23 cellular contexts compared by ENCODE assay signal in the genomic region with DNA sequence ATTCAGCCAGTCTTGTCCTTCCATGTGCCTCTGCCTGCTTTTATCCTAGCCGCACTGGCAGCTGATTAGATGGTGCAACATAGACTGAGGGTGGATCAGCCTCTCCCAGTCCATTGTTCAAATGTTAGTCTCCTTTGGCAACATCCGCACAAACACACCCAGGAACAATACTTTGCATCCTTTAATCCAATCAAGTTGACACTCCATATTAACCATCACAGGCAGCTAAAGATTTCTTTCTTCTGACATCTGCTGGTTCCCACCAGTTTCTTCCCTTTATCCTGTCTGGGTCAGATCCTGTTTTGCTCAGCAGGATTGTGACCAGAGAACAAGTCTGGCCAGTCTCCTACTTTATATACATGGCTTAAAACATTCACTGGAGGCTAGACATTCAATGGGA.
DNase-seq lines count a peak whose midpoint lies in the region; ATAC-seq and TF ChIP-seq lines count a peak whose summit lies in the region.
"Had no signal": no experiment of that assay in that cellular context is flagged by ENCODE, and none has a peak within 500 bp of the region (broad histone marks: within the 10 kb centered on the region; RNA-seq: fewer than 3 reads in every experiment).

No MANE protein-coding gene starts in this region.

- H3K23ac ChIP-seq in mesendoderm (ENCODE audit: low read length) (no peak overlapping the region), trophoblast cell (ENCODE audit: low read length) (no peak overlapping the region)

- H3K4me2 ChIP-seq in mesendoderm (ENCODE audit: low read length) (no peak overlapping the region), trophoblast cell (ENCODE audit: low read length) (no peak overlapping the region)

- H3K18ac ChIP-seq in mesendoderm (ENCODE audit: low read length) (no peak overlapping the region), trophoblast cell (ENCODE audit: low read length) (peak overlapping the region; percentile 58)

- H3K14ac ChIP-seq in trophoblast cell (ENCODE audit: low read length), result peak overlapping the region; percentile 65

- H2BK15ac ChIP-seq in mesendoderm (replicated peaks; ENCODE audit: low read depth), result no peak overlapping the region

- H4K12ac ChIP-seq in trophoblast cell (ENCODE audit: low read depth, low read length), result no peak overlapping the region

- no peaks in the 10 kb centered on the region for H3K4me1 ChIP-seq in mesendoderm (ENCODE audit: control insufficient read depth, low read depth, low read length)
- no peaks in the 10 kb centered on the region for H3K4me1 ChIP-seq in trophoblast cell (ENCODE audit: control insufficient read depth in 1 of 2, insufficient read depth in 2 of 2, low read length in 2 of 2)
- H3K4me1 ChIP-seq: BE2C had no signal

- no peak overlapping the region for H4K5ac ChIP-seq in mesendoderm (ENCODE audit: low read length)

- H3K79me1 ChIP-seq in mesendoderm (ENCODE audit: low read length) (no peaks in the 10 kb centered on the region), trophoblast cell (ENCODE audit: low read length) (peaks cover 7% of the 10 kb centered on the region)

- H4K8ac ChIP-seq in mesendoderm (ENCODE audit: low read depth, low read length) (peak overlapping the region; percentile 56), trophoblast cell (ENCODE audit: low read depth, low read length) (no peak overlapping the region)

- H2AK5ac ChIP-seq in mesendoderm (ENCODE audit: low read length), result no peak overlapping the region
- H2AK5ac ChIP-seq in trophoblast cell (ENCODE audit: low read length), result no peak overlapping the region

- no peak for TF ChIP-seq CTCF in WERI-Rb-1 (IDR thresholded peaks at IDR 0.05; ENCODE audit: low read depth, low read length)

- ATAC-seq in HG03469 (IDR thresholded peaks at IDR 0.05; ENCODE audit: unreplicated experiment) (no peak), HG02981 (IDR thresholded peaks at IDR 0.05; ENCODE audit: unreplicated experiment) (no peak)
- ATAC-seq: K562 had no signal

- H3K4me3 ChIP-seq in WERI-Rb-1 (ENCODE audit: low read depth, low read length) (no peak overlapping the region), mesendoderm (ENCODE audit: low read length) (no peak overlapping the region), trophoblast cell (ENCODE audit: low read depth, low read length) (no peak overlapping the region)
- H3K4me3 ChIP-seq: K562, SK-N-MC had no signal

- no peak overlapping the region for H2AFZ ChIP-seq in trophoblast cell (ENCODE audit: insufficient read depth, low read length, poor library complexity)

- DNase-seq in DMS53 (lab: John Stamatoyannopoulos, UW) (peak; percentile 1), DMS53 treated with DMSO at 0.1 percent for 48 hours (lab: John Stamatoyannopoulos, UW; ENCODE audit: unreplicated experiment) (no peak), WERI-Rb-1 (peak; percentile 29), mesendoderm (peak; percentile 9), trophoblast cell (no peak)
- DNase-seq in activated CD8-positive, alpha-beta memory T cell treated with anti-CD3 and anti-CD28 coated beads, Interleukin-2, amount 50 U/mL, for 48 hours, result no peak
- DNase-seq: ACHN; BE2C; CD8-positive, alpha-beta memory T cell; DMS 273 treated with DMSO at 0.1 percent for 48 hours; Kasumi-1; NCI-H1092 treated with DMSO at 0.1 percent for 48 hours; NCI-H1436; NCI-H1930; NCI-H2107; NCI-H446 treated with DMSO at 0.1 percent for 48 hours; NCI-H526; SIG-M5 had no signal

- no peak overlapping the region for H3K27ac ChIP-seq in WERI-Rb-1
- H3K27ac ChIP-seq in mesendoderm (ENCODE audit: low read depth, low read length), result no peak overlapping the region
- H3K27ac ChIP-seq in trophoblast cell (ENCODE audit: low read depth, low read length), result peak overlapping the region; percentile 81
- H3K27ac ChIP-seq: 22Rv1, SK-N-MC had no signal

- H3K36me3 ChIP-seq in WERI-Rb-1 (no peaks in the 10 kb centered on the region), mesendoderm (ENCODE audit: control insufficient read depth, insufficient read depth, low read length) (no peaks in the 10 kb centered on the region), trophoblast cell (ENCODE audit: control insufficient read depth in 1 of 2, insufficient read depth in 2 of 2, low read length in 2 of 2) (no peaks in the 10 kb centered on the region)
- H3K36me3 ChIP-seq: BE2C had no signal

- H3K9ac ChIP-seq in mesendoderm (ENCODE audit: low read length) (no peak overlapping the region), trophoblast cell (ENCODE audit: low read length) (no peak overlapping the region)

- H3K4ac ChIP-seq in mesendoderm (ENCODE audit: low read depth, low read length) (no peak overlapping the region), trophoblast cell (ENCODE audit: low read depth, low read length) (no peak overlapping the region)

- H4K91ac ChIP-seq in trophoblast cell (ENCODE audit: low read depth, low read length), result peak overlapping the region; percentile 93

- H3K27me3 ChIP-seq in WERI-Rb-1 (ENCODE audit: insufficient read depth, low read depth, severe bottlenecking) (no peaks in the 10 kb centered on the region), mesendoderm (ENCODE audit: insufficient read depth, low read length, poor library complexity) (no peaks in the 10 kb centered on the region), trophoblast cell (ENCODE audit: insufficient read depth, low read length) (no peaks in the 10 kb centered on the region)
- H3K27me3 ChIP-seq: BE2C had no signal

- H3K79me2 ChIP-seq in mesendoderm (ENCODE audit: control insufficient read depth, insufficient read depth, low read length) (no peaks in the 10 kb centered on the region), trophoblast cell (ENCODE audit: control insufficient read depth, insufficient read depth, low read length, poor library complexity) (no peaks in the 10 kb centered on the region)

- H3K56ac ChIP-seq in mesendoderm (ENCODE audit: low read length), result no peak overlapping the region

- WGBS in mesendoderm (ENCODE audit: extremely low coverage, insufficient coverage, low lambda C conversion rate), result no CpG with 5 or more reads among the region's 2 CpGs
- WGBS in trophoblast cell (ENCODE audit: extremely low coverage, insufficient coverage, insufficient read length), result no CpG with 5 or more reads among the region's 2 CpGs

- no peak overlapping the region for H2BK12ac ChIP-seq in trophoblast cell (ENCODE audit: low read length)

- H3K9me3 ChIP-seq in WERI-Rb-1 (ENCODE audit: severe bottlenecking) (no peaks in the 10 kb centered on the region), trophoblast cell (ENCODE audit: insufficient read depth, low read depth, low read length) (no peaks in the 10 kb centered on the region)
- H3K9me3 ChIP-seq: BE2C had no signal

- H2BK120ac ChIP-seq in mesendoderm (ENCODE audit: low read depth, low read length), result no peak overlapping the region
- H2BK120ac ChIP-seq in trophoblast cell (ENCODE audit: insufficient read depth, low read length, poor library complexity), result peak overlapping the region; percentile 79

- no peak overlapping the region for H2BK5ac ChIP-seq in mesendoderm (ENCODE audit: low read length)
- peak overlapping the region; percentile 52 for H2BK5ac ChIP-seq in trophoblast cell (ENCODE audit: low read depth, low read length, poor library complexity)

Comparison
In these comparisons a context has a peak if more than half of its experiments do, and no peak if none do; other contexts are left out.
1. DNase-seq: peak in DMS53 (single experiment), WERI-Rb-1 (single experiment) and mesendoderm (single experiment); none in DMS53 treated with DMSO at 0.1 percent for 48 hours (single experiment), trophoblast cell (0 of 2) and activated CD8-positive, alpha-beta memory T cell treated with anti-CD3 and anti-CD28 coated beads, Interleukin-2, amount 50 U/mL, for 48 hours (single experiment).